7 cellular contexts compared by ENCODE assay signal in the genomic region with DNA sequence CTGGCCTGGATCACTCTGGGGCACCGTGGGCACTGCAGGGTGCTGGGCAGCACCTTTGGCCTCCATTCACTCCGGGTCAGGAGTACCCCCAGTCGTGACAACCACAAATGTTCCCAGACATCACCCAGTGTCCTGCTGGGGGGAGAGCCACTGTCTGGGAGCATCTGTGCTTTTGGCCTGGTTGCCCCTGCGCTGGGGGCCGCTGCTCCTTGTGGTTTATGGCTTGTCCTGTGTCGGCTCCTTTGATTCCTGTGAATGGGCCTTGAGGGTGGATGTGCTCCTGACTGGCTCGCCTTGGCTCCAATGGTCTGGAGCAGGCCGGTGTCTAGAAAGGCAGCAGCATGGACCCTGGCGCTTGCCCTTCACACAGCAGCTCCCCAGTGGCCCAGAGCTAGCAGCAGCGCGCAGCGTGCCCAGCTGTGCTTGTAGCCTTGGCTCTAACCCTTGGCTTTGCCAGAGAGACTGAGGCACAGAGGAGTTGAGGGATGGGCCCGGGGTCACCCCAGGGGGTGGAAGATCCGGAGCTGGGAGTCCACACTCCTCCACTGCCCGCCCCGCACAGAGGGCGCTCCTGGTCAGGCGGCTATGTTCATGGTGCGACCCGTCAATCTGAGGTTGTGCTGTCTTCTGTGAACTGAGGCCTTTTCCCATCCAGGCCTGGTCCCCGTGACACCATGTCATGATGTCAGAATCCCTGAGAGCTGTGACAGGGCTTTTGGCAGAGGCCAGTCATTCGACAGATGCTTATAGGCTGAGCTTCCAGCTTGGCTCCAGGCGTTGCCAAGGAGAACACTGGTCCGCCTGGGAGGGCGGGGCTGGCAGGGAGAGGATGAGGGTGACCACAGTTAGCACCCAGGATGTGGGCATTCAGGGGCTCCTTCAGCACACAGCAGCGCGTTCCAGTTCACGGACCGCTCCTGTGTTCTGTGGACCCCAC. TPM values are rescaled to one million over a fixed set of nuclear protein-coding genes. Genes with fewer than 3 reads are reported as not detected.
A peak's percentile ranks its signal among the peaks of the same experiment; 100 is the strongest.
DNase-seq lines count a peak whose midpoint lies in the region; ATAC-seq and TF ChIP-seq lines count a peak whose summit lies in the region.

No MANE protein-coding gene starts in this region.

- peak overlapping the region; percentile 77 for H3K27ac ChIP-seq in subcutaneous abdominal adipose tissue (ENCODE audit: low read depth, low read length)

- H3K36me3 Mint-ChIP-seq in immature natural killer cell, result peaks cover 0 to 4% (median 0%) of the 10 kb centered on the region in 3 donors

- H3K4me3 Mint-ChIP-seq in immature natural killer cell, result peak overlapping the region; percentile 89 to 96 (median 95)

- H3K9me3 Mint-ChIP-seq in immature natural killer cell, result no peaks in the 10 kb centered on the region

- H3K27me3 ChIP-seq in MG63 (no peaks in the 10 kb centered on the region), subcutaneous abdominal adipose tissue (ENCODE audit: control insufficient read depth in 5 of 5, insufficient read depth in 4 of 5, low read length in 5 of 5) (no peaks in the 10 kb centered on the region)

- H3K4me1 ChIP-seq in subcutaneous abdominal adipose tissue (ENCODE audit: control insufficient read depth in 5 of 5, insufficient read depth in 5 of 5, low read length in 5 of 5), result peaks cover 24 to 84% (median 73%) of the 10 kb centered on the region in 5 donors

- H3K4me1 Mint-ChIP-seq in immature natural killer cell, result peaks cover 77 to 79% of the 10 kb centered on the region in 2 donors

- H3K27me3 Mint-ChIP-seq in immature natural killer cell (ENCODE audit: low read depth in 3 of 3), result peaks cover 11 to 40% (median 20%) of the 10 kb centered on the region in 3 donors

- H3K36me3 ChIP-seq in MG63 (peaks cover 9% of the 10 kb centered on the region), subcutaneous abdominal adipose tissue (ENCODE audit: control insufficient read depth in 5 of 5, insufficient read depth in 5 of 5, low read length in 5 of 5) (peaks cover 0 to 16% (median 6%) of the 10 kb centered on the region in 5 donors)

- H3K4me3 ChIP-seq in MG63 (no peak overlapping the region), astrocyte of the cerebellum (ENCODE audit: low read depth, low read length) (peak overlapping the region; percentile 14), subcutaneous abdominal adipose tissue (ENCODE audit: low read depth in 1 of 5, low read length in 5 of 5) (peak overlapping the region in 1 of 5 donors; percentile 3)

- peak; percentile 35 for DNase-seq in MG63
- DNase-seq in astrocyte of the cerebellum (ENCODE audit: low read depth), result no peak
- peak; percentile 67 to 76 (median 68) for DNase-seq in immature natural killer cell
- DNase-seq in SHP77 treated with DMSO at 0.1 percent for 48 hours (lab: John Stamatoyannopoulos, UW), result no peak

- ATAC-seq in HG03378 (IDR thresholded peaks at IDR 0.05; ENCODE audit: unreplicated experiment) (no peak), HG03095 (IDR thresholded peaks at IDR 0.05; ENCODE audit: unreplicated experiment) (no peak)

- peak overlapping the region; percentile 96 to 98 (median 97) for H3K27ac Mint-ChIP-seq in immature natural killer cell

- H3K9me3 ChIP-seq in MG63 (no peaks in the 10 kb centered on the region), subcutaneous abdominal adipose tissue (ENCODE audit: control insufficient read depth in 5 of 5, low read length in 5 of 5) (no peaks in the 10 kb centered on the region)

- peak overlapping the region in 4 of 5 donors; percentile 38 to 97 (median 68) for H3K9ac ChIP-seq in subcutaneous abdominal adipose tissue (ENCODE audit: low read length in 5 of 5)

- no peak for TF ChIP-seq CTCF in astrocyte of the cerebellum (IDR thresholded peaks at IDR 0.05; ENCODE audit: low read depth, low read length, missing control alignments)

- in situ Hi-C loops in astrocyte of the cerebellum (cut with HindIII; ENCODE audit: low sequenced_read_pairs), result loop anchor here (5.0 kb wide), 2 partner anchors 89 to 129 kb away; no protein-coding TSS in a partner anchor

RNA-seq across cellular contexts. Expression of gene DAZAP1, which starts 4.1 kb away (rescaled TPM):
- total RNA-seq in MG63 (2014; rRNA removed; shearing (Covaris generic); ENCODE audit: low replicate concordance), result 107 and 149 TPM in 2 replicates
- 10 to 100 TPM in 1 of 3 donors, 1 to 10 TPM in 2; 4.3 to 10.3 (median 8.0) TPM for polyA plus RNA-seq in immature natural killer cell

RNA-seq across cellular contexts. Expression of gene GAMT, which starts 10.2 kb away (rescaled TPM):
- 22.1 and 30.7 TPM in 2 replicates for total RNA-seq in MG63 (2014; rRNA removed; shearing (Covaris generic); ENCODE audit: low replicate concordance)
- 10 to 100 TPM in 2 of 3 donors, 1 to 10 TPM in 1; 7.9 to 16.5 (median 10.5) TPM for polyA plus RNA-seq in immature natural killer cell

RNA-seq across cellular contexts. Expression of gene RPS15, which starts 26.7 kb away (rescaled TPM):
- total RNA-seq in MG63 (2014; rRNA removed; shearing (Covaris generic); ENCODE audit: low replicate concordance), result 702 and 820 TPM in 2 replicates
- 1,000 to 10,000 TPM; 1,383 to 2,244 (median 1,622) TPM for polyA plus RNA-seq in immature natural killer cell

RNA-seq across cellular contexts. Expression of gene NDUFS7, which starts 27.8 kb away (rescaled TPM):
- total RNA-seq in MG63 (2014; rRNA removed; shearing (Covaris generic); ENCODE audit: low replicate concordance), result 19.3 and 49.5 TPM in 2 replicates
- polyA plus RNA-seq in immature natural killer cell, result 100 to 1,000 TPM; 209 to 227 (median 213) TPM

RNA-seq across cellular contexts. Expression of gene APC2, which starts 38.4 kb away (rescaled TPM):
- 0.59 and 2.0 TPM in 2 replicates for total RNA-seq in MG63 (2014; rRNA removed; shearing (Covaris generic); ENCODE audit: low replicate concordance)
- under 1 TPM in 1 of 3 donors, not detected in 2; 0.06 TPM for polyA plus RNA-seq in immature natural killer cell

Comparison
In these comparisons a context has a peak if more than half of its experiments do, and no peak if none do; other contexts are left out.
1. DNase-seq: peak in MG63 (single experiment) and immature natural killer cell (3 of 3); none in astrocyte of the cerebellum (single experiment) and SHP77 treated with DMSO at 0.1 percent for 48 hours (single experiment).